Comparison of ENCODE assay signal across 1 cellular context in the genomic region with DNA sequence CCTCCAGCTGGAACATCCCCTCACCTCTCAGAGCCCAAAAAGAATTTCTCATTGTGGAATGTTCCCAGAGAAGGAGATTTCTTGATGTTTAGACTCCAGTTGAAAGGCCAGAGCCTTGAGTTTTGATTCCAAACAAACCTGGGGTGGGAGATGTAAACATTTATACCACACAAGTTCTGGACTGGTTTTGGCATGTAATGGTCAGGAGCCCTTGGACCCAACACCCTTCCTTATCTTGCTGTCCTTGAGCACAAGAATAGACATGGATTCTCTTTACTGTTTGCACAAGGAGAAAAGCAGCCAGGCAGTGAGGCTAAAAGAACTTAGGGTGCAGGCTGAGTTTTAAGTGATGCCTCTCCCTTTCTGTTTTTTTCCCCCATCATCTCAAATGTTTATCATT.
TF ChIP-seq lines count a peak whose summit lies in the region.

No MANE protein-coding gene starts in this region.

TF ChIP-seq in HepG2, 621 proteins besides CTCF, POLR2A, EP300 and RAD21 (continues in another document):
- TF ChIP-seq ZSCAN30 (CRISPR knock-in tag; IDR thresholded peaks at IDR 0.05) (no peak), NR2F6 (IDR thresholded peaks at IDR 0.05) (0 out of 2 replicates have a peak, but pooled peaks have one; percentile 16), NR2F6 (CRISPR knock-in tag; IDR thresholded peaks at IDR 0.05) (no peak), ISL2 (CRISPR knock-in tag; IDR thresholded peaks at IDR 0.05) (peak; percentile 39; the same call in 1 of the 2 replicates), MED1 (CRISPR knock-in tag; IDR thresholded peaks at IDR 0.05) (peak; percentile 69), MBD4 (IDR thresholded peaks at IDR 0.05; ENCODE audit: borderline replicate concordance, low read length) (no peak), ZNF235 (CRISPR knock-in tag; IDR thresholded peaks at IDR 0.05; ENCODE audit: borderline replicate concordance) (no peak), CCAR2 (optimal IDR thresholded peaks at IDR 0.05; ENCODE audit: low read depth, low read length) (no peak), ZNF326 (CRISPR knock-in tag; IDR thresholded peaks at IDR 0.05; ENCODE audit: borderline replicate concordance) (no peak), ZSCAN25 (CRISPR knock-in tag; IDR thresholded peaks at IDR 0.05) (no peak), SNAI1 (CRISPR knock-in tag; IDR thresholded peaks at IDR 0.05; ENCODE audit: borderline replicate concordance) (no peak), ZNF510 (CRISPR knock-in tag; IDR thresholded peaks at IDR 0.05; ENCODE audit: low read depth) (no peak), ZNF766 (CRISPR knock-in tag; IDR thresholded peaks at IDR 0.05; ENCODE audit: borderline replicate concordance) (no peak), ZNF879 (CRISPR knock-in tag; IDR thresholded peaks at IDR 0.05) (no peak), ZNF260 (CRISPR knock-in tag; IDR thresholded peaks at IDR 0.05; ENCODE audit: borderline replicate concordance, low read depth) (no peak), SRSF1 (optimal IDR thresholded peaks at IDR 0.05; ENCODE audit: low read depth, low read length) (no peak), CBFB (CRISPR knock-in tag; IDR thresholded peaks at IDR 0.05) (no peak), GABPB1 (CRISPR knock-in tag; IDR thresholded peaks at IDR 0.05) (no peak), MLLT10 (CRISPR knock-in tag; IDR thresholded peaks at IDR 0.05) (no peak), ARNT2 (CRISPR knock-in tag; IDR thresholded peaks at IDR 0.05; ENCODE audit: low read depth) (no peak), TBX3 (IDR thresholded peaks at IDR 0.05; ENCODE audit: borderline replicate concordance) (no peak), SMARCC2 (IDR thresholded peaks at IDR 0.05) (no peak), RXRB (CRISPR knock-in tag; IDR thresholded peaks at IDR 0.05; ENCODE audit: borderline replicate concordance) (0 out of 2 replicates have a peak, but pooled peaks have one; percentile 12), ZMYM3 (CRISPR knock-in tag; IDR thresholded peaks at IDR 0.05) (0 out of 2 replicates have a peak, but pooled peaks have one; percentile 36), SIN3B (IDR thresholded peaks at IDR 0.05; ENCODE audit: low read length) (no peak), FOXA3 (CRISPR knock-in tag; IDR thresholded peaks at IDR 0.05) (peak; percentile 18; the same call in 1 of the 2 replicates), ZNF746 (CRISPR knock-in tag; IDR thresholded peaks at IDR 0.05) (no peak; the same call in 1 of the 2 replicates), FOXO1 (CRISPR knock-in tag; IDR thresholded peaks at IDR 0.05) (peak; percentile 41; the same call in 1 of the 2 replicates), TBX2 (CRISPR knock-in tag; IDR thresholded peaks at IDR 0.05; ENCODE audit: borderline replicate concordance) (peak; percentile 64; the same call in 1 of the 2 replicates), NONO (IDR thresholded peaks at IDR 0.05) (no peak), NONO (CRISPR knock-in tag; conservative IDR thresholded peaks at IDR 0.05) (0 out of 2 replicates have a peak, but pooled peaks have one; percentile 32), DMAP1 (CRISPR knock-in tag; IDR thresholded peaks at IDR 0.05) (no peak), SNAPC2 (CRISPR knock-in tag; IDR thresholded peaks at IDR 0.05) (no peak), PPARG (CRISPR knock-in tag; conservative IDR thresholded peaks at IDR 0.05) (no peak; the same call in 1 of the 2 replicates), ZNF274 (CRISPR knock-in tag; IDR thresholded peaks at IDR 0.05) (no peak), NCOA5 (CRISPR knock-in tag; IDR thresholded peaks at IDR 0.05) (no peak), JUND (CRISPR knock-in tag; IDR thresholded peaks at IDR 0.05) (no peak), ZKSCAN1 (IDR thresholded peaks at IDR 0.05; ENCODE audit: low read length) (no peak), ZFP90 (CRISPR knock-in tag; IDR thresholded peaks at IDR 0.05; ENCODE audit: borderline replicate concordance) (no peak), CREM (IDR thresholded peaks at IDR 0.05) (peak; percentile 52; the same call in 1 of the 2 replicates), CREM (CRISPR knock-in tag; IDR thresholded peaks at IDR 0.05) (no peak), NR1H2 (CRISPR knock-in tag; IDR thresholded peaks at IDR 0.05; ENCODE audit: borderline replicate concordance, low read depth) (no peak), TCF7 (IDR thresholded peaks at IDR 0.05; ENCODE audit: low read depth) (peak; percentile 44; the same call in 1 of the 2 replicates)
- TF ChIP-seq, protein P1, sequence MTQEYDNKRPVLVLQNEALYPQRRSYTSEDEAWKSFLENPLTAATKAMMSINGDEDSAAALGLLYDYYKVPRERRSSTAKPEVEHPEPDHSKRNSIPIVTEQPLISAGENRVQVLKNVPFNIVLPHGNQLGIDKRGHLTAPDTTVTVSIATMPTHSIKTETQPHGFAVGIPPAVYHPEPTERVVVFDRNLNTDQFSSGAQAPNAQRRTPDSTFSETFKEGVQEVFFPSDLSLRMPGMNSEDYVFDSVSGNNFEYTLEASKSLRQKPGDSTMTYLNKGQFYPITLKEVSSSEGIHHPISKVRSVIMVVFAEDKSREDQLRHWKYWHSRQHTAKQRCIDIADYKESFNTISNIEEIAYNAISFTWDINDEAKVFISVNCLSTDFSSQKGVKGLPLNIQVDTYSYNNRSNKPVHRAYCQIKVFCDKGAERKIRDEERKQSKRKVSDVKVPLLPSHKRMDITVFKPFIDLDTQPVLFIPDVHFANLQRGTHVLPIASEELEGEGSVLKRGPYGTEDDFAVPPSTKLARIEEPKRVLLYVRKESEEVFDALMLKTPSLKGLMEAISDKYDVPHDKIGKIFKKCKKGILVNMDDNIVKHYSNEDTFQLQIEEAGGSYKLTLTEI (CRISPR knock-in tag; conservative IDR thresholded peaks at IDR 0.05), result no peak
- TF ChIP-seq, protein P2, sequence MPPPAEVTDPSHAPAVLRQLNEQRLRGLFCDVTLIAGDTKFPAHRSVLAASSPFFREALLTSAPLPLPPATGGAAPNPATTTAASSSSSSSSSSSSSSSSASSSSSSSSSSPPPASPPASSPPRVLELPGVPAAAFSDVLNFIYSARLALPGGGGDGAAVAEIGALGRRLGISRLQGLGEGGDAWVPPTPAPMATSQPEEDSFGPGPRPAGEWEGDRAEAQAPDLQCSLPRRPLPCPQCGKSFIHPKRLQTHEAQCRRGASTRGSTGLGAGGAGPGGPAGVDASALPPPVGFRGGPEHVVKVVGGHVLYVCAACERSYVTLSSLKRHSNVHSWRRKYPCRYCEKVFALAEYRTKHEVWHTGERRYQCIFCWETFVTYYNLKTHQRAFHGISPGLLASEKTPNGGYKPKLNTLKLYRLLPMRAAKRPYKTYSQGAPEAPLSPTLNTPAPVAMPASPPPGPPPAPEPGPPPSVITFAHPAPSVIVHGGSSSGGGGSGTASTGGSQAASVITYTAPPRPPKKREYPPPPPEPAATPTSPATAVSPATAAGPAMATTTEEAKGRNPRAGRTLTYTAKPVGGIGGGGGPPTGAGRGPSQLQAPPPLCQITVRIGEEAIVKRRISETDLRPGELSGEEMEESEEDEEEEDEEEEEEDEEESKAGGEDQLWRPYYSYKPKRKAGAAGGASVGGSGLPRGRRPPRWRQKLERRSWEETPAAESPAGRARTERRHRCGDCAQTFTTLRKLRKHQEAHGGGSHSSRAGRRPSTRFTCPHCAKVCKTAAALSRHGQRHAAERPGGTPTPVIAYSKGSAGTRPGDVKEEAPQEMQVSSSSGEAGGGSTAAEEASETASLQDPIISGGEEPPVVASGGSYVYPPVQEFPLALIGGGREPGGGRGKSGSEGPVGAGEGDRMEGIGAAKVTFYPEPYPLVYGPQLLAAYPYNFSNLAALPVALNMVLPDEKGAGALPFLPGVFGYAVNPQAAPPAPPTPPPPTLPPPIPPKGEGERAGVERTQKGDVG (CRISPR knock-in tag; IDR thresholded peaks at IDR 0.05; ENCODE audit: borderline replicate concordance), result no peak
- TF ChIP-seq, protein P3, sequence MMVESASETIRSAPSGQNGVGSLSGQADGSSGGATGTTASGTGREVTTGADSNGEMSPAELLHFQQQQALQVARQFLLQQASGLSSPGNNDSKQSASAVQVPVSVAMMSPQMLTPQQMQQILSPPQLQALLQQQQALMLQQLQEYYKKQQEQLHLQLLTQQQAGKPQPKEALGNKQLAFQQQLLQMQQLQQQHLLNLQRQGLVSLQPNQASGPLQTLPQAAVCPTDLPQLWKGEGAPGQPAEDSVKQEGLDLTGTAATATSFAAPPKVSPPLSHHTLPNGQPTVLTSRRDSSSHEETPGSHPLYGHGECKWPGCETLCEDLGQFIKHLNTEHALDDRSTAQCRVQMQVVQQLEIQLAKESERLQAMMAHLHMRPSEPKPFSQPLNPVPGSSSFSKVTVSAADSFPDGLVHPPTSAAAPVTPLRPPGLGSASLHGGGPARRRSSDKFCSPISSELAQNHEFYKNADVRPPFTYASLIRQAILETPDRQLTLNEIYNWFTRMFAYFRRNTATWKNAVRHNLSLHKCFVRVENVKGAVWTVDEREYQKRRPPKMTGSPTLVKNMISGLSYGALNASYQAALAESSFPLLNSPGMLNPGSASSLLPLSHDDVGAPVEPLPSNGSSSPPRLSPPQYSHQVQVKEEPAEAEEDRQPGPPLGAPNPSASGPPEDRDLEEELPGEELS (CRISPR knock-in tag; IDR thresholded peaks at IDR 0.05), result peak; percentile 58; the same call in 1 of the 2 replicates
- TF ChIP-seq, protein P4, sequence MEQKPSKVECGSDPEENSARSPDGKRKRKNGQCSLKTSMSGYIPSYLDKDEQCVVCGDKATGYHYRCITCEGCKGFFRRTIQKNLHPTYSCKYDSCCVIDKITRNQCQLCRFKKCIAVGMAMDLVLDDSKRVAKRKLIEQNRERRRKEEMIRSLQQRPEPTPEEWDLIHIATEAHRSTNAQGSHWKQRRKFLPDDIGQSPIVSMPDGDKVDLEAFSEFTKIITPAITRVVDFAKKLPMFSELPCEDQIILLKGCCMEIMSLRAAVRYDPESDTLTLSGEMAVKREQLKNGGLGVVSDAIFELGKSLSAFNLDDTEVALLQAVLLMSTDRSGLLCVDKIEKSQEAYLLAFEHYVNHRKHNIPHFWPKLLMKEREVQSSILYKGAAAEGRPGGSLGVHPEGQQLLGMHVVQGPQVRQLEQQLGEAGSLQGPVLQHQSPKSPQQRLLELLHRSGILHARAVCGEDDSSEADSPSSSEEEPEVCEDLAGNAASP (CRISPR knock-in tag; IDR thresholded peaks at IDR 0.05; ENCODE audit: borderline replicate concordance), result 0 out of 2 replicates have a peak, but pooled peaks have one; percentile 12
- TF ChIP-seq, protein P5, sequence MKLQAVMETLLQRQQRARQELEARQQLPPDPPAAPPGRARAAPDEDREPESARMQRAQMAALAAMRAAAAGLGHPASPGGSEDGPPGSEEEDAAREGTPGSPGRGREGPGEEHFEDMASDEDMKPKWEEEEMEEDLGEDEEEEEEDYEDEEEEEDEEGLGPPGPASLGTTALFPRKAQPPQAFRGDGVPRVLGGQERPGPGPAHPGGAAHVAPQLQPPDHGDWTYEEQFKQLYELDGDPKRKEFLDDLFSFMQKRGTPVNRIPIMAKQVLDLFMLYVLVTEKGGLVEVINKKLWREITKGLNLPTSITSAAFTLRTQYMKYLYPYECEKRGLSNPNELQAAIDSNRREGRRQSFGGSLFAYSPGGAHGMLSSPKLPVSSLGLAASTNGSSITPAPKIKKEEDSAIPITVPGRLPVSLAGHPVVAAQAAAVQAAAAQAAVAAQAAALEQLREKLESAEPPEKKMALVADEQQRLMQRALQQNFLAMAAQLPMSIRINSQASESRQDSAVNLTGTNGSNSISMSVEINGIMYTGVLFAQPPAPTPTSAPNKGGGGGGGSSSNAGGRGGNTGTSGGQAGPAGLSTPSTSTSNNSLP (IDR thresholded peaks at IDR 0.05; ENCODE audit: low read depth, low read length), result no peak
- TF ChIP-seq, protein P6, sequence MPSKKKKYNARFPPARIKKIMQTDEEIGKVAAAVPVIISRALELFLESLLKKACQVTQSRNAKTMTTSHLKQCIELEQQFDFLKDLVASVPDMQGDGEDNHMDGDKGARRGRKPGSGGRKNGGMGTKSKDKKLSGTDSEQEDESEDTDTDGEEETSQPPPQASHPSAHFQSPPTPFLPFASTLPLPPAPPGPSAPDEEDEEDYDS (CRISPR knock-in tag; IDR thresholded peaks at IDR 0.05), result no peak
- TF ChIP-seq, protein P7, sequence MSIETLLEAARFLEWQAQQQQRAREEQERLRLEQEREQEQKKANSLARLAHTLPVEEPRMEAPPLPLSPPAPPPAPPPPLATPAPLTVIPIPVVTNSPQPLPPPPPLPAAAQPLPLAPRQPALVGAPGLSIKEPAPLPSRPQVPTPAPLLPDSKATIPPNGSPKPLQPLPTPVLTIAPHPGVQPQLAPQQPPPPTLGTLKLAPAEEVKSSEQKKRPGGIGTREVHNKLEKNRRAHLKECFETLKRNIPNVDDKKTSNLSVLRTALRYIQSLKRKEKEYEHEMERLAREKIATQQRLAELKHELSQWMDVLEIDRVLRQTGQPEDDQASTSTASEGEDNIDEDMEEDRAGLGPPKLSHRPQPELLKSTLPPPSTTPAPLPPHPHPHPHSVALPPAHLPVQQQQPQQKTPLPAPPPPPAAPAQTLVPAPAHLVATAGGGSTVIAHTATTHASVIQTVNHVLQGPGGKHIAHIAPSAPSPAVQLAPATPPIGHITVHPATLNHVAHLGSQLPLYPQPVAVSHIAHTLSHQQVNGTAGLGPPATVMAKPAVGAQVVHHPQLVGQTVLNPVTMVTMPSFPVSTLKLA (IDR thresholded peaks at IDR 0.05), result no peak
- TF ChIP-seq, protein P8, sequence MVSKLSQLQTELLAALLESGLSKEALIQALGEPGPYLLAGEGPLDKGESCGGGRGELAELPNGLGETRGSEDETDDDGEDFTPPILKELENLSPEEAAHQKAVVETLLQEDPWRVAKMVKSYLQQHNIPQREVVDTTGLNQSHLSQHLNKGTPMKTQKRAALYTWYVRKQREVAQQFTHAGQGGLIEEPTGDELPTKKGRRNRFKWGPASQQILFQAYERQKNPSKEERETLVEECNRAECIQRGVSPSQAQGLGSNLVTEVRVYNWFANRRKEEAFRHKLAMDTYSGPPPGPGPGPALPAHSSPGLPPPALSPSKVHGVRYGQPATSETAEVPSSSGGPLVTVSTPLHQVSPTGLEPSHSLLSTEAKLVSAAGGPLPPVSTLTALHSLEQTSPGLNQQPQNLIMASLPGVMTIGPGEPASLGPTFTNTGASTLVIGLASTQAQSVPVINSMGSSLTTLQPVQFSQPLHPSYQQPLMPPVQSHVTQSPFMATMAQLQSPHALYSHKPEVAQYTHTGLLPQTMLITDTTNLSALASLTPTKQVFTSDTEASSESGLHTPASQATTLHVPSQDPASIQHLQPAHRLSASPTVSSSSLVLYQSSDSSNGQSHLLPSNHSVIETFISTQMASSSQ (IDR thresholded peaks at IDR 0.05; ENCODE audit: low read depth), result no peak
- TF ChIP-seq, protein P8 (CRISPR knock-in tag; IDR thresholded peaks at IDR 0.05; ENCODE audit: borderline replicate concordance), result no peak
